ENCODE assay signal across 28 cellular contexts in the genomic region with DNA sequence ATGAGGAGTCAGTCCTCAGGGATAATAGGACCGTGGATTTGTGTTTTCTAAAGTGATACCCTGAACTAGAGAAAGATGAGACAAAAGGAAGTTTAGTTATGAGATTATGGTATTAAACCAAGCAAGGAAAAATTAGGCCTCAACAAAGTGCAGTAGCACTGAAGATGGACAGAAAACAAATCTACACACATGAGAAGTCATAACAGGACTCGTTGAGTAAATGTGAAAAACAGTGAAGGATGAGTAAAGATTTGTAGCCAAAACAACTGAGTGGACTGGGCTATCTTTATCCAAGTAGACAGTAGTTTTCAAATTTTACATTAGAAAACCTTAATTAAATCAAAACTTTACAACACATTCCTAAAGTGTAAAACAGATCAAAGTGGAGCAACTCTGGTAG.
DNase-seq lines count a peak whose midpoint lies in the region; ATAC-seq, FAIRE-seq and TF ChIP-seq lines count a peak whose summit lies in the region.
"Had no signal": no experiment of that assay in that cellular context is flagged by ENCODE, and none has a peak within 500 bp of the region (broad histone marks: within the 10 kb centered on the region; RNA-seq: fewer than 3 reads in every experiment).

No MANE protein-coding gene starts in this region.

- H3K27me3 Mint-ChIP-seq in activated naive CD8-positive, alpha-beta T cell treated with anti-CD3 and anti-CD28 coated beads, Interleukin-2, amount 50 U/mL, for 24 hours: no peaks in the 10 kb centered on the region

- H3K36me3 Mint-ChIP-seq in activated naive CD8-positive, alpha-beta T cell treated with anti-CD3 and anti-CD28 coated beads, Interleukin-2, amount 50 U/mL, for 24 hours (ENCODE audit: low read depth): peaks cover 58% of the 10 kb centered on the region

- H3K9me3 Mint-ChIP-seq in activated naive CD8-positive, alpha-beta T cell treated with anti-CD3 and anti-CD28 coated beads, Interleukin-2, amount 50 U/mL, for 24 hours: no peaks in the 10 kb centered on the region
- H3K9me3 Mint-ChIP-seq: nephron progenitor cell had no signal

- peak overlapping the region; percentile 11 for H3K27ac Mint-ChIP-seq in activated naive CD8-positive, alpha-beta T cell treated with anti-CD3 and anti-CD28 coated beads, Interleukin-2, amount 50 U/mL, for 24 hours
- H3K27ac Mint-ChIP-seq: nephron progenitor cell had no signal

- peak; percentile 56 for FAIRE-seq in D721Med (lab: Jason Lieb, UNC)
- FAIRE-seq: frontal cortex, H1, HepG2, small intestine had no signal

- H3K4me3 Mint-ChIP-seq in activated naive CD8-positive, alpha-beta T cell treated with anti-CD3 and anti-CD28 coated beads, Interleukin-2, amount 50 U/mL, for 24 hours: no peak overlapping the region
- H3K4me3 Mint-ChIP-seq: nephron progenitor cell had no signal

- DNase-seq in D721Med (ENCODE audit: insufficient read length, low spot score) (no peak), kidney glomerular epithelial cell (lab: John Stamatoyannopoulos, UW) (no peak)
- DNase-seq in activated naive CD8-positive, alpha-beta T cell treated with anti-CD3 and anti-CD28 coated beads, Interleukin-2, amount 50 U/mL, for 24 hours: no peak
- DNase-seq: activated CD4-positive, alpha-beta T cell treated with anti-CD3 and anti-CD28 coated beads for 4 hours; activated effector memory CD4-positive, alpha-beta T cell treated with Interleukin-2 at 50 U/mL for 16 hours; cerebellar nuclear complex; DMS153; dorsolateral prefrontal cortex; Kasumi-1; MV-4-11; NCI-H146; NCI-H446 treated with DMSO at 0.1 percent for 48 hours; nephron progenitor cell; OCI-M1; ovary; small intestine; stimulated activated CD4-positive, alpha-beta T cell treated with anti-CD3 and anti-CD28 coated beads, Interleukin-1b, Interleukin-23, amount 100 ng/mL, for 48 hours; stimulated activated CD8-positive, alpha-beta memory T cell treated with anti-CD3 and anti-CD28 coated beads, Interleukin-4, amount 100 ng/mL, for 48 hours; T-helper 2 cell; trophoblast cell had no signal

- H3K4me1 Mint-ChIP-seq in activated naive CD8-positive, alpha-beta T cell treated with anti-CD3 and anti-CD28 coated beads, Interleukin-2, amount 50 U/mL, for 24 hours: peaks cover under 1% of the 10 kb centered on the region
- H3K4me1 Mint-ChIP-seq: nephron progenitor cell had no signal

- no peak for TF ChIP-seq CTCF in D721Med (IDR thresholded peaks at IDR 0.05; ENCODE audit: insufficient read depth, missing control alignments)

- ATAC-seq in GM18868 (IDR thresholded peaks at IDR 0.05; ENCODE audit: unreplicated experiment) (peak; percentile 67), HG02885 (IDR thresholded peaks at IDR 0.05; ENCODE audit: poor library complexity, unreplicated experiment) (peak; percentile 68), HG03280 (IDR thresholded peaks at IDR 0.05; ENCODE audit: unreplicated experiment) (no peak), GM21723 (IDR thresholded peaks at IDR 0.05; ENCODE audit: unreplicated experiment) (no peak)
- no peak for ATAC-seq in activated naive CD8-positive, alpha-beta T cell treated with anti-CD3 and anti-CD28 coated beads, Interleukin-2, amount 50 U/mL, for 24 hours
- ATAC-seq: HepG2, SK-N-SH treated with all-trans-retinoic acid at 6 μM for 48 hours had no signal

Comparison
In these comparisons a context has a peak if more than half of its experiments do, and no peak if none do; other contexts are left out.
1. ATAC-seq: peak in GM18868 (single experiment) and HG02885 (single experiment); none in activated naive CD8-positive, alpha-beta T cell treated with anti-CD3 and anti-CD28 coated beads, Interleukin-2, amount 50 U/mL, for 24 hours (single experiment), HG03280 (single experiment) and GM21723 (single experiment).